ENCODE assay signal across 11 cellular contexts in the genomic region with DNA sequence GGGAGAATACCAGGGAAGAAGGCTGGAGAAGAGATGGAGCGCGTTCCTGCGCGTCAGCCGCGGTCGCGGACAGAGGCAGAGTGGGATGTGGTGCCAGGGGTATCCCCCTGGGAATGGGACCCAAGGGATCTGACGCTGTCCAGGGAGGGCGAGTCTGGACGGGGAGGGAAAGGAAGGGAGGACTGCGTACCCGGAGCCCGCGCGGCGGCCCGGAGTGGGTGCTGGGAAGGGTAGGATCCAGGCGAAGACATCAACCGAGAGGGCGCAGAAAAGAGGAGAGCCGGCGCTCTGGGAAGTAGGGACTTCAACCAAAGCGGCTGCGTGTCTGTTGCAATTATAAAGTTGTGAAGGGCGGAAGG.
DNase-seq lines count a peak whose midpoint lies in the region; ATAC-seq and TF ChIP-seq lines count a peak whose summit lies in the region.
"Had no signal": no experiment of that assay in that cellular context is flagged by ENCODE, and none has a peak within 500 bp of the region (broad histone marks: within the 10 kb centered on the region; RNA-seq: fewer than 3 reads in every experiment).

No MANE protein-coding gene starts in this region.

- H3K9me2 ChIP-seq in MM.1S (replicated peaks; ENCODE audit: insufficient read depth, low read length) = no peaks in the 10 kb centered on the region

- no peak overlapping the region for H2AFZ ChIP-seq in MM.1S (ENCODE audit: low read length)

- H3K4me3 ChIP-seq in tibial artery (peak overlapping the region; percentile 12 to 39), MM.1S (ENCODE audit: low read length) (no peak overlapping the region)

- DNase-seq in NCI-H2171 treated with DMSO at 0.1 percent for 48 hours (lab: John Stamatoyannopoulos, UW) (peak; percentile 59), NCI-H2171 (lab: John Stamatoyannopoulos, UW) (no peak), caudate nucleus (lab: John Stamatoyannopoulos, UW) (peak in 9 of 61 donors; percentile 34 to 55 (median 43)), iris pigment epithelial cell (ENCODE audit: low read depth) (peak; percentile 20), tibial artery (no peak), MM.1S (no peak)
- DNase-seq: AML-193; central memory CD4-positive, alpha-beta T cell; NCI-H226 had no signal

- H3K36me3 ChIP-seq in tibial artery = no peaks in the 10 kb centered on the region
- no peaks in the 10 kb centered on the region for H3K36me3 ChIP-seq in MM.1S (replicated peaks; ENCODE audit: insufficient read depth, low read length)

- TF ChIP-seq CTCF in tibial artery (IDR thresholded peaks at IDR 0.05) = no peak
- no peak for TF ChIP-seq CTCF in MM.1S (IDR thresholded peaks at IDR 0.05; ENCODE audit: low read length)

- no peaks in the 10 kb centered on the region for H4K20me1 ChIP-seq in MM.1S (ENCODE audit: insufficient read depth, low read length)

- H3K4me2 ChIP-seq in MM.1S (ENCODE audit: low read depth, low read length) = no peak overlapping the region

- H3K27me3 ChIP-seq in tibial artery = peaks cover 0 to 41% of the 10 kb centered on the region in 2 donors
- H3K27me3 ChIP-seq in MM.1S (replicated peaks; ENCODE audit: insufficient read depth, low read length) = no peaks in the 10 kb centered on the region

- peaks cover 0 to 28% (median 16%) of the 10 kb centered on the region in 4 donors for H3K4me1 ChIP-seq in tibial artery
- H3K4me1 ChIP-seq in MM.1S (ENCODE audit: low read length) = no peaks in the 10 kb centered on the region

- H3K9me3 ChIP-seq in tibial artery (no peaks in the 10 kb centered on the region), MM.1S (replicated peaks; ENCODE audit: insufficient read depth, low read length) (no peaks in the 10 kb centered on the region)

- H3K27ac ChIP-seq in caudate nucleus (ENCODE audit: low read depth, low read length) = peak overlapping the region; percentile 26
- no peak overlapping the region for H3K27ac ChIP-seq in tibial artery
- H3K27ac ChIP-seq in MM.1S (ENCODE audit: low read length) = no peak overlapping the region

- intact Hi-C loops in tibial artery (cut with DNase I; ENCODE audit: low total_unique reads) = no loop called here

- no peaks in the 10 kb centered on the region for H3F3A ChIP-seq in MM.1S (ENCODE audit: insufficient read depth, low read length)

- no peak overlapping the region for H3K9ac ChIP-seq in MM.1S (ENCODE audit: low read length)

- H3K79me2 ChIP-seq in MM.1S (ENCODE audit: low read length) = no peaks in the 10 kb centered on the region

- ATAC-seq in GM19035 (IDR thresholded peaks at IDR 0.05; ENCODE audit: unreplicated experiment) = no peak
- ATAC-seq in HG02840 (IDR thresholded peaks at IDR 0.05; ENCODE audit: low FRiP score, unreplicated experiment) = no peak

Comparison
In these comparisons a context has a peak if more than half of its experiments do, and no peak if none do; other contexts are left out.
1. DNase-seq: peak in NCI-H2171 treated with DMSO at 0.1 percent for 48 hours (single experiment) and iris pigment epithelial cell (single experiment); none in NCI-H2171 (single experiment), tibial artery (0 of 2) and MM.1S (single experiment).